In genomic region chr5:61570767-61571166, GRCh38 we compare ENCODE assay signal across 35 cellular contexts.
DNase-seq lines count a peak whose midpoint lies in the region; ATAC-seq and TF ChIP-seq lines count a peak whose summit lies in the region.
"Had no signal": no experiment of that assay in that cellular context is flagged by ENCODE, and none has a peak within 500 bp of the region (broad histone marks: within the 10 kb centered on the region; RNA-seq: fewer than 3 reads in every experiment).

No MANE protein-coding gene starts in this region.

- no peak overlapping the region for H3K27ac ChIP-seq in GM23338 (ENCODE audit: low read depth)
- no peak overlapping the region for H3K27ac ChIP-seq in mesendoderm (ENCODE audit: low read depth, low read length)
- H3K27ac ChIP-seq in trophoblast cell (ENCODE audit: low read depth, low read length) = no peak overlapping the region
- H3K27ac ChIP-seq: 22Rv1; A549; BLaER1; BLaER1 treated with 17β-estradiol and CSF1 and Interleukin-3, amounts not matched to agents 10 nM and 100 nM; C4-2B had no signal

- H3K9me3 ChIP-seq in mucosa of descending colon (no peaks in the 10 kb centered on the region), trophoblast cell (ENCODE audit: insufficient read depth, low read depth, low read length) (no peaks in the 10 kb centered on the region)
- H3K9me3 ChIP-seq: A549, BE2C, BLaER1, Caco-2 had no signal

- H3K79me1 ChIP-seq in mesendoderm (ENCODE audit: low read length) (no peaks in the 10 kb centered on the region), trophoblast cell (ENCODE audit: low read length) (peaks cover 3% of the 10 kb centered on the region)

- H3K36me3 ChIP-seq in GM23338 (ENCODE audit: insufficient read depth) (no peaks in the 10 kb centered on the region), mesendoderm (ENCODE audit: control insufficient read depth, insufficient read depth, low read length) (no peaks in the 10 kb centered on the region), mucosa of descending colon (ENCODE audit: low read depth) (no peaks in the 10 kb centered on the region), trophoblast cell (ENCODE audit: control insufficient read depth in 1 of 2, insufficient read depth in 2 of 2, low read length in 2 of 2) (no peaks in the 10 kb centered on the region)
- H3K36me3 ChIP-seq: BE2C; BLaER1; BLaER1 treated with 17β-estradiol and CSF1 and Interleukin-3, amounts not matched to agents 10 nM and 100 nM had no signal

- H3K4me1 Mint-ChIP-seq in GM23338 (peaks cover 2% of the 10 kb centered on the region; the same call in 1 of the 3 replicates), glutamatergic neuron (ENCODE audit: low read depth, unreplicated experiment) (peaks cover 10% of the 10 kb centered on the region)
- H3K4me1 Mint-ChIP-seq: B cell; CD14-positive monocyte; CD4-positive, alpha-beta memory T cell; CD4-positive, CD25-positive, alpha-beta regulatory T cell; CD8-positive, alpha-beta memory T cell had no signal

- H2BK5ac ChIP-seq in mesendoderm (ENCODE audit: low read length) = no peak overlapping the region
- H2BK5ac ChIP-seq in trophoblast cell (ENCODE audit: low read depth, low read length, poor library complexity) = no peak overlapping the region

- TF ChIP-seq CTCF in GM23338 (conservative IDR thresholded peaks at IDR 0.05; ENCODE audit: low read depth in 2 of 2) (no peak), mucosa of descending colon (IDR thresholded peaks at IDR 0.05) (no peak), glutamatergic neuron (IDR thresholded peaks at IDR 0.05; ENCODE audit: partially characterized antibody, unreplicated experiment) (no peak)

- no peak overlapping the region for H2AK5ac ChIP-seq in mesendoderm (ENCODE audit: low read length)
- no peak overlapping the region for H2AK5ac ChIP-seq in trophoblast cell (ENCODE audit: low read length)

- H4K91ac ChIP-seq in trophoblast cell (ENCODE audit: low read depth, low read length) = no peak overlapping the region

- WGBS in mesendoderm (ENCODE audit: extremely low coverage, insufficient coverage, low lambda C conversion rate) = no CpG with 5 or more reads among the region's 5 CpGs
- WGBS in trophoblast cell (ENCODE audit: extremely low coverage, insufficient coverage, insufficient read length) = no CpG with 5 or more reads among the region's 5 CpGs

- H3K4me3 Mint-ChIP-seq in GM23338 = no peak overlapping the region
- H3K4me3 Mint-ChIP-seq in glutamatergic neuron (ENCODE audit: unreplicated experiment) = no peak overlapping the region
- H3K4me3 Mint-ChIP-seq: B cell; CD14-positive monocyte; CD4-positive, alpha-beta memory T cell; CD4-positive, alpha-beta T cell; CD4-positive, CD25-positive, alpha-beta regulatory T cell; CD8-positive, alpha-beta memory T cell; CD8-positive, alpha-beta T cell had no signal

- H4K5ac ChIP-seq in mesendoderm (ENCODE audit: low read length) = no peak overlapping the region

- H3K23ac ChIP-seq in mesendoderm (ENCODE audit: low read length) = peak overlapping the region; percentile 99
- no peak overlapping the region for H3K23ac ChIP-seq in trophoblast cell (ENCODE audit: low read length)

- H3K9me2 ChIP-seq in GM23338 (ENCODE audit: insufficient read depth) = 0 out of 2 replicates have a peak, but pooled peaks cover 10% of the 10 kb centered on the region

- H3K9ac ChIP-seq in mesendoderm (ENCODE audit: low read length) = no peak overlapping the region
- H3K9ac ChIP-seq in trophoblast cell (ENCODE audit: low read length) = no peak overlapping the region
- H3K9ac ChIP-seq: BLaER1; BLaER1 treated with 17β-estradiol and CSF1 and Interleukin-3, amounts not matched to agents 10 nM and 100 nM had no signal

- H4K20me1 ChIP-seq in GM23338 (replicated peaks; ENCODE audit: insufficient read depth) = no peaks in the 10 kb centered on the region
- H4K20me1 ChIP-seq: BLaER1; BLaER1 treated with 17β-estradiol and CSF1 and Interleukin-3, amounts not matched to agents 10 nM and 100 nM had no signal

- no peak overlapping the region for H3K4me2 ChIP-seq in GM23338
- H3K4me2 ChIP-seq in mesendoderm (ENCODE audit: low read length) = no peak overlapping the region
- H3K4me2 ChIP-seq in trophoblast cell (ENCODE audit: low read length) = no peak overlapping the region
- H3K4me2 ChIP-seq: A549; BLaER1; BLaER1 treated with 17β-estradiol and CSF1 and Interleukin-3, amounts not matched to agents 10 nM and 100 nM had no signal

- H3K4me3 ChIP-seq in GM23338 = no peak overlapping the region
- H3K4me3 ChIP-seq in mesendoderm (ENCODE audit: low read length) = no peak overlapping the region
- H3K4me3 ChIP-seq in mucosa of descending colon = no peak overlapping the region
- no peak overlapping the region for H3K4me3 ChIP-seq in trophoblast cell (ENCODE audit: low read depth, low read length)
- H3K4me3 ChIP-seq: A549; BLaER1; BLaER1 treated with 17β-estradiol and CSF1 and Interleukin-3, amounts not matched to agents 10 nM and 100 nM had no signal

- H3K27me3 ChIP-seq in GM23338 (ENCODE audit: insufficient read depth) (no peaks in the 10 kb centered on the region), mesendoderm (ENCODE audit: insufficient read depth, low read length, poor library complexity) (no peaks in the 10 kb centered on the region), trophoblast cell (ENCODE audit: insufficient read depth, low read length) (no peaks in the 10 kb centered on the region)
- H3K27me3 ChIP-seq: BE2C; BLaER1; BLaER1 treated with 17β-estradiol and CSF1 and Interleukin-3, amounts not matched to agents 10 nM and 100 nM had no signal

- H3K4me1 ChIP-seq in GM23338 (ENCODE audit: insufficient read depth) (no peaks in the 10 kb centered on the region), mesendoderm (ENCODE audit: control insufficient read depth, low read depth, low read length) (no peaks in the 10 kb centered on the region), mucosa of descending colon (ENCODE audit: low read depth) (no peaks in the 10 kb centered on the region), trophoblast cell (ENCODE audit: control insufficient read depth in 1 of 2, insufficient read depth in 2 of 2, low read length in 2 of 2) (peaks cover 5 to 6% of the 10 kb centered on the region in 2 experiments)
- H3K4me1 ChIP-seq: Caco-2 had no signal

- DNase-seq in GM23338 (ENCODE audit: low spot score) = no peak
- no peak for DNase-seq in left colon
- DNase-seq in mesendoderm = no peak
- no peak for DNase-seq in mucosa of descending colon
- no peak for DNase-seq in activated CD4-positive, alpha-beta T cell treated with anti-CD3 and anti-CD28 coated beads, Interleukin-2, amount 50 U/mL, for 1 hour
- no peak for DNase-seq in trophoblast cell
- no peak for DNase-seq in glutamatergic neuron
- DNase-seq: 8988T; ACHN; AML-193; BE2C; C1 segment of cervical spinal cord; Caco-2; Calu3; CD4-positive, alpha-beta memory T cell; CD4-positive, alpha-beta T cell; CD4-positive, CD25-positive, alpha-beta regulatory T cell; CD8-positive, alpha-beta memory T cell; CD8-positive, alpha-beta T cell; COR-L47; DMS 273 treated with DMSO at 0.1 percent for 48 hours; DMS153; DMS53; DMS79; DMS79 treated with DMSO at 0.1 percent for 48 hours; DND-41; EL had no signal

- intact Hi-C loops in left colon (cut with DNase I, micrococcal nuclease) (no loop called here), mucosa of descending colon (cut with DNase I, micrococcal nuclease) (no loop called here)

- H3K27me3 Mint-ChIP-seq in GM23338 (ENCODE audit: insufficient read depth, low read depth, poor library complexity) (peaks cover 9% of the 10 kb centered on the region), glutamatergic neuron (ENCODE audit: unreplicated experiment) (peaks cover 3% of the 10 kb centered on the region)
- H3K27me3 Mint-ChIP-seq: B cell; CD4-positive, alpha-beta T cell; CD4-positive, CD25-positive, alpha-beta regulatory T cell had no signal

- H3K9me3 Mint-ChIP-seq in GM23338 (no peaks in the 10 kb centered on the region), glutamatergic neuron (ENCODE audit: unreplicated experiment) (peaks cover 2% of the 10 kb centered on the region)
- H3K9me3 Mint-ChIP-seq: CD4-positive, alpha-beta memory T cell; CD4-positive, alpha-beta T cell; CD8-positive, alpha-beta memory T cell; CD8-positive, alpha-beta T cell had no signal

- H3F3A ChIP-seq in GM23338 (replicated peaks; ENCODE audit: low read depth) = no peaks in the 10 kb centered on the region

- H3K79me2 ChIP-seq in GM23338 (replicated peaks; ENCODE audit: insufficient read depth) (no peaks in the 10 kb centered on the region), mesendoderm (ENCODE audit: control insufficient read depth, insufficient read depth, low read length) (no peaks in the 10 kb centered on the region), trophoblast cell (ENCODE audit: control insufficient read depth, insufficient read depth, low read length, poor library complexity) (no peaks in the 10 kb centered on the region)

- H3K56ac ChIP-seq in mesendoderm (ENCODE audit: low read length) = no peak overlapping the region

- H4K12ac ChIP-seq in trophoblast cell (ENCODE audit: low read depth, low read length) = no peak overlapping the region

- H3K14ac ChIP-seq in trophoblast cell (ENCODE audit: low read length) = no peak overlapping the region

- H2AFZ ChIP-seq in GM23338 (peak overlapping the region; percentile 38; the same call in 1 of the 2 replicates), trophoblast cell (ENCODE audit: insufficient read depth, low read length, poor library complexity) (no peak overlapping the region)

- H3K4ac ChIP-seq in mesendoderm (ENCODE audit: low read depth, low read length) (no peak overlapping the region), trophoblast cell (ENCODE audit: low read depth, low read length) (no peak overlapping the region)

- no peaks in the 10 kb centered on the region for H3K36me3 Mint-ChIP-seq in GM23338 (ENCODE audit: low read depth)
- H3K36me3 Mint-ChIP-seq in glutamatergic neuron (ENCODE audit: unreplicated experiment) = peaks cover 5% of the 10 kb centered on the region
- H3K36me3 Mint-ChIP-seq: CD14-positive monocyte; CD4-positive, alpha-beta memory T cell; CD4-positive, CD25-positive, alpha-beta regulatory T cell; CD8-positive, alpha-beta memory T cell; CD8-positive, alpha-beta T cell had no signal

- H2BK120ac ChIP-seq in mesendoderm (ENCODE audit: low read depth, low read length) = no peak overlapping the region
- H2BK120ac ChIP-seq in trophoblast cell (ENCODE audit: insufficient read depth, low read length, poor library complexity) = no peak overlapping the region

- H2BK12ac ChIP-seq in trophoblast cell (ENCODE audit: low read length) = no peak overlapping the region

- no peak overlapping the region for H2BK15ac ChIP-seq in mesendoderm (replicated peaks; ENCODE audit: low read depth)

- no peak overlapping the region for H4K8ac ChIP-seq in mesendoderm (ENCODE audit: low read depth, low read length)
- no peak overlapping the region for H4K8ac ChIP-seq in trophoblast cell (ENCODE audit: low read depth, low read length)

- ATAC-seq in GM23338 (no peak), left colon (peak; percentile 67), mucosa of descending colon (peak; percentile 57), GM18861 (IDR thresholded peaks at IDR 0.05; ENCODE audit: unreplicated experiment) (no peak)
- ATAC-seq: A549; CD8-positive, alpha-beta T cell had no signal

- H3K27ac Mint-ChIP-seq in GM23338 (no peak overlapping the region), glutamatergic neuron (ENCODE audit: unreplicated experiment) (no peak overlapping the region)
- H3K27ac Mint-ChIP-seq: B cell; CD14-positive monocyte; CD4-positive, alpha-beta memory T cell; CD4-positive, alpha-beta T cell; CD4-positive, CD25-positive, alpha-beta regulatory T cell; CD8-positive, alpha-beta memory T cell; CD8-positive, alpha-beta T cell had no signal

- H3K18ac ChIP-seq in mesendoderm (ENCODE audit: low read length) (no peak overlapping the region), trophoblast cell (ENCODE audit: low read length) (no peak overlapping the region)

Comparison
In these comparisons a context has a peak if more than half of its experiments do, and no peak if none do; other contexts are left out.
1. ATAC-seq: peak in left colon (single experiment) and mucosa of descending colon (single experiment); none in GM23338 (single experiment) and GM18861 (single experiment).